In genomic region chr7:116354546-116355422, GRCh38 we compare ENCODE assay signal across 8 cellular contexts.
DNase-seq lines count a peak whose midpoint lies in the region; ATAC-seq and TF ChIP-seq lines count a peak whose summit lies in the region.

No MANE protein-coding gene starts in this region.

- ATAC-seq in esophagus mucosa, result peak; percentile 79
- ATAC-seq in GM21390 (IDR thresholded peaks at IDR 0.05; ENCODE audit: unreplicated experiment), result no peak
- ATAC-seq in GM21717 (IDR thresholded peaks at IDR 0.05; ENCODE audit: unreplicated experiment), result no peak

- H3K27ac Mint-ChIP-seq in nephron progenitor cell, result peak overlapping the region; percentile 69

- DNase-seq in COLO668 (lab: John Stamatoyannopoulos, UW; ENCODE audit: unreplicated experiment) (peak; percentile 48), nephron progenitor cell (peak; percentile 31), GM19240 (ENCODE audit: insufficient read length, low spot score) (no peak)
- DNase-seq in activated naive CD4-positive, alpha-beta T cell (lab: John Stamatoyannopoulos, UW), result no peak

- H3K4me3 Mint-ChIP-seq in nephron progenitor cell, result peak overlapping the region; percentile 72

- peaks cover 7% of the 10 kb centered on the region for H3K9me3 Mint-ChIP-seq in nephron progenitor cell

- peaks cover 8% of the 10 kb centered on the region for H3K27me3 Mint-ChIP-seq in nephron progenitor cell (ENCODE audit: low read depth, poor library complexity)

- H3K4me1 Mint-ChIP-seq in nephron progenitor cell, result peaks cover 50% of the 10 kb centered on the region

- no peak for TF ChIP-seq CTCF in nephron progenitor cell (IDR thresholded peaks at IDR 0.05)

- H3K36me3 Mint-ChIP-seq in nephron progenitor cell (ENCODE audit: low read depth), result no peaks in the 10 kb centered on the region

TF ChIP-seq in PFSK-1, 5 proteins besides CTCF, POLR2A, EP300 and RAD21:
- TF ChIP-seq SIN3A (IDR thresholded peaks at IDR 0.05; ENCODE audit: borderline replicate concordance, insufficient read depth, low read length) (no peak), FOXP2 (optimal IDR thresholded peaks at IDR 0.05; ENCODE audit: borderline replicate concordance, extremely low read depth, extremely low read length, insufficient read depth) (peak; percentile 71)

Comparison
In these comparisons a context has a peak if more than half of its experiments do, and no peak if none do; other contexts are left out.
1. DNase-seq: peak in COLO668 (single experiment) and nephron progenitor cell (single experiment); none in activated naive CD4-positive, alpha-beta T cell (0 of 4) and GM19240 (single experiment).